Comparison of ENCODE assay signal across 1 cellular context in genomic region chr5:7592910-7593309, GRCh38.
TF ChIP-seq lines count a peak whose summit lies in the region.

No MANE protein-coding gene starts in this region.

TF ChIP-seq in GM23338, 12 proteins besides CTCF, POLR2A, EP300 and RAD21 (continued from another document):
- TF ChIP-seq ZNF462 (CRISPR knock-in tag; IDR thresholded peaks at IDR 0.05) (no peak), JUNB (IDR thresholded peaks at IDR 0.05; ENCODE audit: unreplicated experiment) (no peak), EZH2 (IDR thresholded peaks at IDR 0.05; ENCODE audit: low read depth, unreplicated experiment) (no peak), ETS1 (IDR thresholded peaks at IDR 0.05) (no peak), CREB1 (CRISPR knock-in tag; IDR thresholded peaks at IDR 0.05; ENCODE audit: low read depth) (no peak), STAT1 (IDR thresholded peaks at IDR 0.05; ENCODE audit: unreplicated experiment) (no peak), ZNF331 (CRISPR knock-in tag; IDR thresholded peaks at IDR 0.05; ENCODE audit: low read depth) (no peak), REST (IDR thresholded peaks at IDR 0.05; ENCODE audit: unreplicated experiment) (no peak)
